In genomic region chr11:108008656-108009496, GRCh38 we compare ENCODE assay signal across 1 cellular context.
TF ChIP-seq lines count a peak whose summit lies in the region.

Gene CUL5 (plus strand): TSS chr11:108008898. CDS start chr11:108009349, 451 bp downstream.

TF ChIP-seq in WTC11, 78 proteins besides CTCF, POLR2A, EP300 and RAD21 (continued from another document and continues in another):
- 0 out of 2 replicates have a peak, but pooled peaks have one; percentile 69 for TF ChIP-seq KAT7 (CRISPR knock-in tag; IDR thresholded peaks at IDR 0.05; ENCODE audit: borderline replicate concordance)
- TF ChIP-seq, protein P1, sequence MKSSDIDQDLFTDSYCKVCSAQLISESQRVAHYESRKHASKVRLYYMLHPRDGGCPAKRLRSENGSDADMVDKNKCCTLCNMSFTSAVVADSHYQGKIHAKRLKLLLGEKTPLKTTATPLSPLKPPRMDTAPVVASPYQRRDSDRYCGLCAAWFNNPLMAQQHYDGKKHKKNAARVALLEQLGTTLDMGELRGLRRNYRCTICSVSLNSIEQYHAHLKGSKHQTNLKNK (CRISPR knock-in tag; IDR thresholded peaks at IDR 0.05) = no peak
- TF ChIP-seq E2F4 (CRISPR knock-in tag; IDR thresholded peaks at IDR 0.05; ENCODE audit: borderline replicate concordance, low read depth) = peak; percentile 65
- no peak for TF ChIP-seq PRRX2 (CRISPR knock-in tag; IDR thresholded peaks at IDR 0.05)
- no peak for TF ChIP-seq TEAD1 (CRISPR knock-in tag; IDR thresholded peaks at IDR 0.05)
- 0 out of 2 replicates have a peak, but pooled peaks have one; percentile 22 for TF ChIP-seq ELF4 (CRISPR knock-in tag; IDR thresholded peaks at IDR 0.05; ENCODE audit: low read depth)
- no peak for TF ChIP-seq SMAD4 (CRISPR knock-in tag; IDR thresholded peaks at IDR 0.05)
- TF ChIP-seq NFE2L1 (CRISPR knock-in tag; IDR thresholded peaks at IDR 0.05) = 0 out of 2 replicates have a peak, but pooled peaks have one; percentile 3
- TF ChIP-seq, protein P2, sequence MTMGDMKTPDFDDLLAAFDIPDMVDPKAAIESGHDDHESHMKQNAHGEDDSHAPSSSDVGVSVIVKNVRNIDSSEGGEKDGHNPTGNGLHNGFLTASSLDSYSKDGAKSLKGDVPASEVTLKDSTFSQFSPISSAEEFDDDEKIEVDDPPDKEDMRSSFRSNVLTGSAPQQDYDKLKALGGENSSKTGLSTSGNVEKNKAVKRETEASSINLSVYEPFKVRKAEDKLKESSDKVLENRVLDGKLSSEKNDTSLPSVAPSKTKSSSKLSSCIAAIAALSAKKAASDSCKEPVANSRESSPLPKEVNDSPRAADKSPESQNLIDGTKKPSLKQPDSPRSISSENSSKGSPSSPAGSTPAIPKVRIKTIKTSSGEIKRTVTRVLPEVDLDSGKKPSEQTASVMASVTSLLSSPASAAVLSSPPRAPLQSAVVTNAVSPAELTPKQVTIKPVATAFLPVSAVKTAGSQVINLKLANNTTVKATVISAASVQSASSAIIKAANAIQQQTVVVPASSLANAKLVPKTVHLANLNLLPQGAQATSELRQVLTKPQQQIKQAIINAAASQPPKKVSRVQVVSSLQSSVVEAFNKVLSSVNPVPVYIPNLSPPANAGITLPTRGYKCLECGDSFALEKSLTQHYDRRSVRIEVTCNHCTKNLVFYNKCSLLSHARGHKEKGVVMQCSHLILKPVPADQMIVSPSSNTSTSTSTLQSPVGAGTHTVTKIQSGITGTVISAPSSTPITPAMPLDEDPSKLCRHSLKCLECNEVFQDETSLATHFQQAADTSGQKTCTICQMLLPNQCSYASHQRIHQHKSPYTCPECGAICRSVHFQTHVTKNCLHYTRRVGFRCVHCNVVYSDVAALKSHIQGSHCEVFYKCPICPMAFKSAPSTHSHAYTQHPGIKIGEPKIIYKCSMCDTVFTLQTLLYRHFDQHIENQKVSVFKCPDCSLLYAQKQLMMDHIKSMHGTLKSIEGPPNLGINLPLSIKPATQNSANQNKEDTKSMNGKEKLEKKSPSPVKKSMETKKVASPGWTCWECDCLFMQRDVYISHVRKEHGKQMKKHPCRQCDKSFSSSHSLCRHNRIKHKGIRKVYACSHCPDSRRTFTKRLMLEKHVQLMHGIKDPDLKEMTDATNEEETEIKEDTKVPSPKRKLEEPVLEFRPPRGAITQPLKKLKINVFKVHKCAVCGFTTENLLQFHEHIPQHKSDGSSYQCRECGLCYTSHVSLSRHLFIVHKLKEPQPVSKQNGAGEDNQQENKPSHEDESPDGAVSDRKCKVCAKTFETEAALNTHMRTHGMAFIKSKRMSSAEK (CRISPR knock-in tag; IDR thresholded peaks at IDR 0.05; ENCODE audit: borderline replicate concordance) = no peak
- TF ChIP-seq PREB (CRISPR knock-in tag; IDR thresholded peaks at IDR 0.05; ENCODE audit: borderline replicate concordance) = no peak
- no peak for TF ChIP-seq ZNF121 (CRISPR knock-in tag; IDR thresholded peaks at IDR 0.05)
- 0 out of 2 replicates have a peak, but pooled peaks have one; percentile 17 for TF ChIP-seq ZNF263 (CRISPR knock-in tag; IDR thresholded peaks at IDR 0.05; ENCODE audit: low read depth)
- TF ChIP-seq, protein P3, sequence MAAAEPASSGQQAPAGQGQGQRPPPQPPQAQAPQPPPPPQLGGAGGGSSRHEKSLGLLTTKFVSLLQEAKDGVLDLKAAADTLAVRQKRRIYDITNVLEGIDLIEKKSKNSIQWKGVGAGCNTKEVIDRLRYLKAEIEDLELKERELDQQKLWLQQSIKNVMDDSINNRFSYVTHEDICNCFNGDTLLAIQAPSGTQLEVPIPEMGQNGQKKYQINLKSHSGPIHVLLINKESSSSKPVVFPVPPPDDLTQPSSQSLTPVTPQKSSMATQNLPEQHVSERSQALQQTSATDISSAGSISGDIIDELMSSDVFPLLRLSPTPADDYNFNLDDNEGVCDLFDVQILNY (CRISPR knock-in tag; IDR thresholded peaks at IDR 0.05) = 0 out of 2 replicates have a peak, but pooled peaks have one; percentile 62
- TF ChIP-seq ZNF396 (CRISPR knock-in tag; IDR thresholded peaks at IDR 0.05; ENCODE audit: borderline replicate concordance) = no peak
- peak; percentile 69; the same call in 1 of the 2 replicates for TF ChIP-seq ATF1 (CRISPR knock-in tag; IDR thresholded peaks at IDR 0.05)
- 0 out of 2 replicates have a peak, but pooled peaks have one; percentile 71 for TF ChIP-seq MYBL2 (CRISPR knock-in tag; IDR thresholded peaks at IDR 0.05)
- TF ChIP-seq, protein P4, sequence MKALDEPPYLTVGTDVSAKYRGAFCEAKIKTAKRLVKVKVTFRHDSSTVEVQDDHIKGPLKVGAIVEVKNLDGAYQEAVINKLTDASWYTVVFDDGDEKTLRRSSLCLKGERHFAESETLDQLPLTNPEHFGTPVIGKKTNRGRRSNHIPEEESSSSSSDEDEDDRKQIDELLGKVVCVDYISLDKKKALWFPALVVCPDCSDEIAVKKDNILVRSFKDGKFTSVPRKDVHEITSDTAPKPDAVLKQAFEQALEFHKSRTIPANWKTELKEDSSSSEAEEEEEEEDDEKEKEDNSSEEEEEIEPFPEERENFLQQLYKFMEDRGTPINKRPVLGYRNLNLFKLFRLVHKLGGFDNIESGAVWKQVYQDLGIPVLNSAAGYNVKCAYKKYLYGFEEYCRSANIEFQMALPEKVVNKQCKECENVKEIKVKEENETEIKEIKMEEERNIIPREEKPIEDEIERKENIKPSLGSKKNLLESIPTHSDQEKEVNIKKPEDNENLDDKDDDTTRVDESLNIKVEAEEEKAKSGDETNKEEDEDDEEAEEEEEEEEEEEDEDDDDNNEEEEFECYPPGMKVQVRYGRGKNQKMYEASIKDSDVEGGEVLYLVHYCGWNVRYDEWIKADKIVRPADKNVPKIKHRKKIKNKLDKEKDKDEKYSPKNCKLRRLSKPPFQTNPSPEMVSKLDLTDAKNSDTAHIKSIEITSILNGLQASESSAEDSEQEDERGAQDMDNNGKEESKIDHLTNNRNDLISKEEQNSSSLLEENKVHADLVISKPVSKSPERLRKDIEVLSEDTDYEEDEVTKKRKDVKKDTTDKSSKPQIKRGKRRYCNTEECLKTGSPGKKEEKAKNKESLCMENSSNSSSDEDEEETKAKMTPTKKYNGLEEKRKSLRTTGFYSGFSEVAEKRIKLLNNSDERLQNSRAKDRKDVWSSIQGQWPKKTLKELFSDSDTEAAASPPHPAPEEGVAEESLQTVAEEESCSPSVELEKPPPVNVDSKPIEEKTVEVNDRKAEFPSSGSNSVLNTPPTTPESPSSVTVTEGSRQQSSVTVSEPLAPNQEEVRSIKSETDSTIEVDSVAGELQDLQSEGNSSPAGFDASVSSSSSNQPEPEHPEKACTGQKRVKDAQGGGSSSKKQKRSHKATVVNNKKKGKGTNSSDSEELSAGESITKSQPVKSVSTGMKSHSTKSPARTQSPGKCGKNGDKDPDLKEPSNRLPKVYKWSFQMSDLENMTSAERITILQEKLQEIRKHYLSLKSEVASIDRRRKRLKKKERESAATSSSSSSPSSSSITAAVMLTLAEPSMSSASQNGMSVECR (CRISPR knock-in tag; IDR thresholded peaks at IDR 0.05; ENCODE audit: borderline replicate concordance) = peak; percentile 93
- no peak for TF ChIP-seq TEAD4 (CRISPR knock-in tag; IDR thresholded peaks at IDR 0.05)
- TF ChIP-seq RORB (CRISPR knock-in tag; IDR thresholded peaks at IDR 0.05) = no peak
- TF ChIP-seq ZNF317 (CRISPR knock-in tag; IDR thresholded peaks at IDR 0.05; ENCODE audit: borderline replicate concordance, low read depth) = no peak
- TF ChIP-seq HMGA2 (CRISPR knock-in tag; IDR thresholded peaks at IDR 0.05) = no peak
- TF ChIP-seq NR1H2 (CRISPR knock-in tag; IDR thresholded peaks at IDR 0.05) = no peak
- no peak for TF ChIP-seq TCF7 (CRISPR knock-in tag; IDR thresholded peaks at IDR 0.05; ENCODE audit: low read depth)
- no peak for TF ChIP-seq EMX1 (CRISPR knock-in tag; IDR thresholded peaks at IDR 0.05)
- TF ChIP-seq JAZF1 (CRISPR knock-in tag; IDR thresholded peaks at IDR 0.05) = no peak
- no peak for TF ChIP-seq E2F1 (CRISPR knock-in tag; IDR thresholded peaks at IDR 0.05)
- TF ChIP-seq, protein P5, sequence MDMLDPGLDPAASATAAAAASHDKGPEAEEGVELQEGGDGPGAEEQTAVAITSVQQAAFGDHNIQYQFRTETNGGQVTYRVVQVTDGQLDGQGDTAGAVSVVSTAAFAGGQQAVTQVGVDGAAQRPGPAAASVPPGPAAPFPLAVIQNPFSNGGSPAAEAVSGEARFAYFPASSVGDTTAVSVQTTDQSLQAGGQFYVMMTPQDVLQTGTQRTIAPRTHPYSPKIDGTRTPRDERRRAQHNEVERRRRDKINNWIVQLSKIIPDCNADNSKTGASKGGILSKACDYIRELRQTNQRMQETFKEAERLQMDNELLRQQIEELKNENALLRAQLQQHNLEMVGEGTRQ (CRISPR knock-in tag; IDR thresholded peaks at IDR 0.05) = peak; percentile 99
- TF ChIP-seq ATF2 (CRISPR knock-in tag; IDR thresholded peaks at IDR 0.05; ENCODE audit: borderline replicate concordance, low read depth) = no peak
- TF ChIP-seq ZNF423 (CRISPR knock-in tag; IDR thresholded peaks at IDR 0.05) = no peak
- TF ChIP-seq, protein P6, sequence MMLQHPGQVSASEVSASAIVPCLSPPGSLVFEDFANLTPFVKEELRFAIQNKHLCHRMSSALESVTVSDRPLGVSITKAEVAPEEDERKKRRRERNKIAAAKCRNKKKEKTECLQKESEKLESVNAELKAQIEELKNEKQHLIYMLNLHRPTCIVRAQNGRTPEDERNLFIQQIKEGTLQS (CRISPR knock-in tag; conservative IDR thresholded peaks at IDR 0.05) = no peak
- TF ChIP-seq NFYB (CRISPR knock-in tag; conservative IDR thresholded peaks at IDR 0.05; ENCODE audit: low read depth) = no peak
- TF ChIP-seq AR (CRISPR knock-in tag; IDR thresholded peaks at IDR 0.05) = no peak
- TF ChIP-seq IRF2 (CRISPR knock-in tag; IDR thresholded peaks at IDR 0.05; ENCODE audit: borderline replicate concordance, low read depth) = no peak
- no peak for TF ChIP-seq NR3C1 (CRISPR knock-in tag; conservative IDR thresholded peaks at IDR 0.05; ENCODE audit: low read depth)
- 0 out of 2 replicates have a peak, but pooled peaks have one; percentile 28 for TF ChIP-seq ZNF416 (CRISPR knock-in tag; IDR thresholded peaks at IDR 0.05)
- TF ChIP-seq ERG (CRISPR knock-in tag; IDR thresholded peaks at IDR 0.05) = no peak
